In genomic region chr6:37299990-37300389, GRCh38 we compare ENCODE assay signal across 2 cellular contexts.
TF ChIP-seq lines count a peak whose summit lies in the region.

No MANE protein-coding gene starts in this region.

TF ChIP-seq in IMR-90, 13 proteins besides CTCF, POLR2A, EP300 and RAD21:
- TF ChIP-seq FOS (IDR thresholded peaks at IDR 0.05; ENCODE audit: low read depth, low read length) (no peak), CEBPB (IDR thresholded peaks at IDR 0.05; ENCODE audit: low read depth, low read length) (peak; percentile 62)

TF ChIP-seq in K562, 482 proteins besides CTCF, POLR2A, EP300 and RAD21:
- TF ChIP-seq CEBPG (CRISPR knock-in tag; IDR thresholded peaks at IDR 0.05) (no peak), CEBPG (tag; conservative IDR thresholded peaks at IDR 0.05 in 1 of 2, IDR thresholded peaks at IDR 0.05 in 1 of 2) (peak; percentile 54 to 90), MECOM (CRISPR knock-in tag; IDR thresholded peaks at IDR 0.05) (no peak), STAT6 (CRISPR knock-in tag; IDR thresholded peaks at IDR 0.05) (no peak), MBD1 (CRISPR knock-in tag; IDR thresholded peaks at IDR 0.05) (0 out of 2 replicates have a peak, but pooled peaks have one; percentile 39), CEBPB (tag; IDR thresholded peaks at IDR 0.05) (peak; percentile 85), ZNF143 (CRISPR knock-in tag; IDR thresholded peaks at IDR 0.05) (no peak)
